In genomic region chr14:101034986-101035385, GRCh38 we compare ENCODE assay signal across 27 cellular contexts.
A peak's percentile ranks its signal among the peaks of the same experiment; 100 is the strongest.
DNase-seq lines count a peak whose midpoint lies in the region; ATAC-seq, FAIRE-seq and TF ChIP-seq lines count a peak whose summit lies in the region.
"Had no signal": no experiment of that assay in that cellular context is flagged by ENCODE, and none has a peak within 500 bp of the region (broad histone marks: within the 10 kb centered on the region; RNA-seq: fewer than 3 reads in every experiment).

No MANE protein-coding gene starts in this region.

- H3K27ac ChIP-seq in RWPE2 (ENCODE audit: poor library complexity, severe bottlenecking) (no peak overlapping the region), kidney (ENCODE audit: low read depth in 2 of 2, low read length in 2 of 2) (no peak overlapping the region)
- H3K27ac ChIP-seq: 22Rv1; BLaER1 treated with 17β-estradiol and CSF1 and Interleukin-3, amounts not matched to agents 10 nM and 100 nM; GM23248 had no signal

- ATAC-seq in activated CD4-positive, CD25-positive, alpha-beta regulatory T cell treated with anti-CD3 and anti-CD28 coated beads, Interleukin-2, amount 50 U/mL, for 24 hours = no peak
- ATAC-seq in RWPE2 (ENCODE audit: low read depth) (no peak), sciatic nerve (no peak), HG03457 (IDR thresholded peaks at IDR 0.05; ENCODE audit: unreplicated experiment) (no peak)
- ATAC-seq: GM12878, K562 had no signal

- H3K4me3 ChIP-seq in RWPE2 (ENCODE audit: severe bottlenecking) (no peak overlapping the region), kidney (ENCODE audit: low read length in 2 of 2) (no peak overlapping the region)
- H3K4me3 ChIP-seq: BLaER1 treated with 17β-estradiol and CSF1 and Interleukin-3, amounts not matched to agents 10 nM and 100 nM; GM12878; GM23248; K562 had no signal

- no peaks in the 10 kb centered on the region for H3K9me3 ChIP-seq in RWPE2 (ENCODE audit: severe bottlenecking)
- H3K9me3 ChIP-seq in kidney (ENCODE audit: control insufficient read depth in 1 of 2, low read length in 2 of 2) = no peaks in the 10 kb centered on the region
- H3K9me3 ChIP-seq: Caco-2 had no signal

- TF ChIP-seq CTCF in RWPE2 (IDR thresholded peaks at IDR 0.05; ENCODE audit: poor library complexity, severe bottlenecking) (no peak), kidney (IDR thresholded peaks at IDR 0.05; ENCODE audit: borderline replicate concordance, extremely low read depth, insufficient read depth) (no peak)

- H3K27me3 ChIP-seq in RWPE2 (ENCODE audit: insufficient read depth, poor library complexity, severe bottlenecking) = no peaks in the 10 kb centered on the region
- H3K27me3 ChIP-seq: BLaER1 treated with 17β-estradiol and CSF1 and Interleukin-3, amounts not matched to agents 10 nM and 100 nM had no signal

- H3K36me3 ChIP-seq in RWPE2 (ENCODE audit: low read depth) (peaks cover 8% of the 10 kb centered on the region; the same call in 1 of the 2 replicates), kidney (ENCODE audit: control insufficient read depth in 1 of 2, insufficient read depth in 2 of 2, low read length in 2 of 2) (no peaks in the 10 kb centered on the region)
- H3K36me3 ChIP-seq: BLaER1 treated with 17β-estradiol and CSF1 and Interleukin-3, amounts not matched to agents 10 nM and 100 nM had no signal

- no peak for FAIRE-seq in kidney (lab: Jason Lieb, UNC)
- FAIRE-seq: GM12878, K562 had no signal

- H3K4me1 ChIP-seq in RWPE2 (ENCODE audit: insufficient read depth, poor library complexity, severe bottlenecking) (no peaks in the 10 kb centered on the region), kidney (ENCODE audit: control insufficient read depth in 1 of 2, insufficient read depth in 1 of 2, low read depth in 1 of 2, low read length in 2 of 2) (no peaks in the 10 kb centered on the region)
- H3K4me1 ChIP-seq: BLaER1 treated with 17β-estradiol and CSF1 and Interleukin-3, amounts not matched to agents 10 nM and 100 nM; Caco-2 had no signal

- H3K9ac ChIP-seq in kidney (ENCODE audit: low read length in 2 of 2) = no peak overlapping the region
- H3K9ac ChIP-seq: BLaER1 treated with 17β-estradiol and CSF1 and Interleukin-3, amounts not matched to agents 10 nM and 100 nM; GM23248 had no signal

- intact Hi-C loops in kidney (cut with DNase I) (no loop called here), sciatic nerve (cut with DNase I) (no loop called here)

- peak; percentile 4 for DNase-seq in activated CD4-positive, CD25-positive, alpha-beta regulatory T cell treated with anti-CD3 and anti-CD28 coated beads, Interleukin-2, amount 50 U/mL, for 72 hours
- DNase-seq in RWPE2 (ENCODE audit: low spot score) (peak; percentile 42), kidney (peak; percentile 52), sciatic nerve (ENCODE audit: low spot score) (peak; percentile 48), NCI-H1417 (lab: John Stamatoyannopoulos, UW) (no peak), DMS153 treated with DMSO at 0.1 percent for 48 hours (lab: John Stamatoyannopoulos, UW; ENCODE audit: unreplicated experiment) (no peak)
- DNase-seq: ACHN; CD4-positive, alpha-beta memory T cell; DMS 273 treated with DMSO at 0.1 percent for 48 hours; DND-41; GM23248; H9; HFFc6; NCI-H1092; NCI-H1436 treated with DMSO at 0.1 percent for 48 hours; NCI-H2029 treated with DMSO at 0.1 percent for 48 hours; NCI-H226; NCI-H510A treated with DMSO at 0.1 percent for 48 hours; NCI-H748 treated with DMSO at 0.1 percent for 48 hours; NK-92 treated with Interleukin-12 subunit alpha and Interleukin-12 subunit beta, amount 100 ng/mL, for 24 hours had no signal

Comparison
In these comparisons a context has a peak if more than half of its experiments do, and no peak if none do; other contexts are left out.
1. DNase-seq: peak in activated CD4-positive, CD25-positive, alpha-beta regulatory T cell treated with anti-CD3 and anti-CD28 coated beads, Interleukin-2, amount 50 U/mL, for 72 hours (single experiment), RWPE2 (single experiment), kidney (single experiment) and sciatic nerve (single experiment); none in NCI-H1417 (0 of 3) and DMS153 treated with DMSO at 0.1 percent for 48 hours (single experiment).